In genomic region chr12:108060910-108061309, GRCh38 we compare ENCODE assay signal across 29 cellular contexts.
"Had no signal": no experiment of that assay in that cellular context is flagged by ENCODE, and none has a peak within 500 bp of the region (broad histone marks: within the 10 kb centered on the region; RNA-seq: fewer than 3 reads in every experiment).

No MANE protein-coding gene starts in this region.

- H3K36me3 ChIP-seq: left ventricle myocardium inferior, neural progenitor cell, neutrophil, right atrium auricular region, right lobe of liver, suprapubic skin, thoracic aorta, tibial artery, uterus had no signal

- H3K9me3 ChIP-seq: left ventricle myocardium inferior, neutrophil, right atrium auricular region, right lobe of liver, suprapubic skin, thoracic aorta, tibial artery, uterus had no signal

- H3K4me3 ChIP-seq: left ventricle myocardium inferior, lung, neural progenitor cell, right atrium auricular region, right lobe of liver, smooth muscle cell, suprapubic skin, thoracic aorta, tibial artery, uterus had no signal

- H3K9me3 Mint-ChIP-seq: immature natural killer cell, mesothelial cell of epicardium, natural killer cell, nephron progenitor cell had no signal

- H3K79me2 ChIP-seq: parathyroid adenoma had no signal

- ATAC-seq: natural killer cell; right lobe of liver; stimulated activated naive CD8-positive, alpha-beta T cell treated with anti-CD3 and anti-CD28 coated beads, Interleukin-15, Interleukin-2, amounts not matched to agents 100 U/mL and 50 U/mL, for 24 hours had no signal

- H3K27ac ChIP-seq: left ventricle myocardium inferior, neural progenitor cell, neutrophil, parathyroid adenoma, right atrium auricular region, right lobe of liver, suprapubic skin, thoracic aorta, tibial artery, uterus had no signal

- H3K36me3 Mint-ChIP-seq: immature natural killer cell; mesothelial cell of epicardium; naive B cell; natural killer cell; stimulated activated naive B cell treated with anti-CD40 and anti-IgM and Interleukin-4, amounts not matched to agents 10 μg/mL and 1 μg/mL and 100 μg/mL, for 72 hours had no signal

- FAIRE-seq: islet of Langerhans, kidney had no signal

- H3K4me1 Mint-ChIP-seq: immature natural killer cell; naive B cell; natural killer cell; stimulated activated naive B cell treated with anti-CD40 and anti-IgM and Interleukin-4, amounts not matched to agents 10 μg/mL and 1 μg/mL and 100 μg/mL, for 72 hours had no signal

- H2AFZ ChIP-seq: neural progenitor cell, parathyroid adenoma had no signal

- H3K27ac Mint-ChIP-seq: immature natural killer cell; mesothelial cell of epicardium; naive B cell; natural killer cell; nephron progenitor cell; neural progenitor cell; progenitor cell of endocrine pancreas; stimulated activated naive B cell treated with anti-CD40 and anti-IgM and Interleukin-4, amounts not matched to agents 10 μg/mL and 1 μg/mL and 100 μg/mL, for 72 hours had no signal

- H3K4me2 ChIP-seq: neural progenitor cell, smooth muscle cell had no signal

- H3K27me3 ChIP-seq: neural progenitor cell, right atrium auricular region, right lobe of liver, uterus had no signal

- H3K4me1 ChIP-seq: left ventricle myocardium inferior, parathyroid adenoma, right atrium auricular region, right lobe of liver, suprapubic skin, tibial artery, uterus had no signal

- DNase-seq: immature natural killer cell; kidney; left ventricle myocardium inferior; mesendoderm; naive B cell; natural killer cell; nephron progenitor cell; occipital lobe; right lobe of liver; stimulated activated CD4-positive, alpha-beta T cell treated with anti-CD3 and anti-CD28 coated beads, Interleukin-1b, Interleukin-23, amount 100 ng/mL, for 48 hours; stimulated activated CD4-positive, alpha-beta T cell treated with anti-CD3 and anti-CD28 coated beads, Interleukin-2, amount 100 ng/mL, for 48 hours; stimulated activated CD4-positive, alpha-beta T cell treated with anti-CD3 and anti-CD28 coated beads, Interleukin-4, amount 100 ng/mL, for 4 hours; stimulated activated CD8-positive, alpha-beta memory T cell treated with anti-CD3 and anti-CD28 coated beads, Interleukin-4, amount 100 ng/mL, for 48 hours; stimulated activated naive B cell treated with anti-CD40 and anti-IgM and Interleukin-4, amounts not matched to agents 10 μg/mL and 1 μg/mL and 100 μg/mL, for 72 hours; stimulated activated naive CD8-positive, alpha-beta T cell treated with anti-CD3 and anti-CD28 coated beads, Interleukin-15, Interleukin-2, amounts not matched to agents 100 U/mL and 50 U/mL, for 24 hours; tibial artery; trophoblast cell; uterus had no signal

- H3K9ac ChIP-seq: neural progenitor cell, parathyroid adenoma had no signal

- H3K4me3 Mint-ChIP-seq: immature natural killer cell; mesothelial cell of epicardium; naive B cell; natural killer cell; nephron progenitor cell; neural progenitor cell; stimulated activated naive B cell treated with anti-CD40 and anti-IgM and Interleukin-4, amounts not matched to agents 10 μg/mL and 1 μg/mL and 100 μg/mL, for 72 hours had no signal
